26 cellular contexts compared by ENCODE assay signal in the genomic region with DNA sequence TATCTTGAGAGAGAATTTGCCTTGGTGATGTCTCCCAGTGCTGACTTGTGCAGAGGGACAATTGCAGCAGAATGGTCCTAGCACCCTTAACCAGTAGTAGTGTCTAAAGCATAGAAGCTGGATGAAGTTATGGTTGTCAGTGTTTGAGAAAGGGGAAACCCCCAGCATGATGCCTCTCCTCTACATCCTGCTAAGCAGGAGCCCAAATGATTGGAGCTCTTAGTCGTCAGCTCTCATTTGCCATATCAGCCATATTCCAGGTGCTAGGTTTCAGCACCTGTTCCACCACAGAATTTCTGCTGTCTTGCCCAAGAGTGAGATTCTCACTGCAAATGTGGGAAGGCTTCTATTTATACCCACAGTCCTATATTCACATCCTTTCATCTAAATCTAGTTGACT.
"Had no signal": no experiment of that assay in that cellular context is flagged by ENCODE, and none has a peak within 500 bp of the region (broad histone marks: within the 10 kb centered on the region; RNA-seq: fewer than 3 reads in every experiment).

No MANE protein-coding gene starts in this region.

- H3K9me3 ChIP-seq: gastrocnemius medialis, right atrium auricular region, tibial nerve had no signal

- H3K27ac Mint-ChIP-seq: activated B cell treated with CpG ODN at 0.5 μM for 24 hours; activated naive CD8-positive, alpha-beta T cell treated with anti-CD3 and anti-CD28 coated beads, Interleukin-2, amount 10 ng/mL, durations not matched to agents 7 days and 5 days; effector memory CD8-positive, alpha-beta T cell; naive B cell; stimulated activated naive B cell treated with anti-CD40 and anti-IgM and Interleukin-4, amounts not matched to agents 10 μg/mL and 1 μg/mL and 100 μg/mL, for 72 hours; T-cell; T-helper 2 cell treated with Interferon-gamma antibody and Interleukin-4, amounts not matched to agents 5 μg/mL and 100 μg/mL, for 36 hours had no signal

- H3K27ac ChIP-seq: brain microvascular endothelial cell, coronary artery, dorsolateral prefrontal cortex, gastrocnemius medialis, hepatocyte, parathyroid adenoma, tibial nerve had no signal

- H3K4me3 ChIP-seq: coronary artery, dorsolateral prefrontal cortex, gastrocnemius medialis, hepatocyte, right atrium auricular region, tibial nerve had no signal

- H3K27me3 ChIP-seq: brain microvascular endothelial cell, dorsolateral prefrontal cortex, gastrocnemius medialis, hepatocyte, right atrium auricular region, tibial nerve had no signal

- DNase-seq: activated B cell treated with CpG ODN at 0.5 μM for 24 hours; activated CD4-positive, alpha-beta T cell treated with anti-CD3 and anti-CD28 coated beads, Interleukin-2, amount 50 U/mL, for 4 hours; activated gamma-delta T cell treated with Interleukin-2 at 50 U/mL for 16 hours; activated naive CD8-positive, alpha-beta T cell treated with anti-CD3 and anti-CD28 coated beads, Interleukin-2, amount 10 ng/mL, durations not matched to agents 7 days and 5 days; amniotic stem cell; brain microvascular endothelial cell; dorsolateral prefrontal cortex; effector memory CD8-positive, alpha-beta T cell; erythroblast; gastrocnemius medialis; glutamatergic neuron; left cardiac atrium; left ventricle myocardium superior; naive B cell; nucleus accumbens; stimulated activated CD4-positive, alpha-beta T cell treated with anti-CD3 and anti-CD28 coated beads, Interleukin-15, amount 100 ng/mL, for 24 hours; stimulated activated CD4-positive, alpha-beta T cell treated with anti-CD3 and anti-CD28 coated beads, Interleukin-2, amount 100 ng/mL, for 24 hours; stimulated activated naive B cell treated with anti-CD40 and anti-IgM and Interleukin-4, amounts not matched to agents 10 μg/mL and 1 μg/mL and 100 μg/mL, for 72 hours; T-cell had no signal

- H3K4me1 Mint-ChIP-seq: activated B cell treated with CpG ODN at 0.5 μM for 24 hours; neural crest cell; stimulated activated naive B cell treated with anti-CD40 and anti-IgM and Interleukin-4, amounts not matched to agents 10 μg/mL and 1 μg/mL and 100 μg/mL, for 72 hours; T-cell had no signal

- H3K27me3 Mint-ChIP-seq: activated B cell treated with CpG ODN at 0.5 μM for 24 hours; activated naive CD8-positive, alpha-beta T cell treated with anti-CD3 and anti-CD28 coated beads, Interleukin-2, amount 10 ng/mL, durations not matched to agents 7 days and 5 days; effector memory CD8-positive, alpha-beta T cell; naive B cell; stimulated activated naive B cell treated with anti-CD40 and anti-IgM and Interleukin-4, amounts not matched to agents 10 μg/mL and 1 μg/mL and 100 μg/mL, for 72 hours; T-cell had no signal

- H3K4me3 Mint-ChIP-seq: activated B cell treated with CpG ODN at 0.5 μM for 24 hours; activated naive CD8-positive, alpha-beta T cell treated with anti-CD3 and anti-CD28 coated beads, Interleukin-2, amount 10 ng/mL, durations not matched to agents 7 days and 5 days; effector memory CD8-positive, alpha-beta T cell; naive B cell; neural crest cell; stimulated activated naive B cell treated with anti-CD40 and anti-IgM and Interleukin-4, amounts not matched to agents 10 μg/mL and 1 μg/mL and 100 μg/mL, for 72 hours; T-cell; T-helper 2 cell treated with Interferon-gamma antibody and Interleukin-4, amounts not matched to agents 5 μg/mL and 100 μg/mL, for 36 hours had no signal

- H3K79me2 ChIP-seq: hepatocyte, parathyroid adenoma had no signal

- H3K9me3 Mint-ChIP-seq: activated B cell treated with CpG ODN at 0.5 μM for 24 hours; activated naive CD8-positive, alpha-beta T cell treated with anti-CD3 and anti-CD28 coated beads, Interleukin-2, amount 10 ng/mL, durations not matched to agents 7 days and 5 days; effector memory CD8-positive, alpha-beta T cell; naive B cell; neural crest cell; T-cell; T-helper 2 cell treated with Interferon-gamma antibody and Interleukin-4, amounts not matched to agents 5 μg/mL and 100 μg/mL, for 36 hours had no signal

- H3K36me3 ChIP-seq: brain microvascular endothelial cell, gastrocnemius medialis, right atrium auricular region had no signal

- H3K4me2 ChIP-seq: hepatocyte had no signal

- H2AFZ ChIP-seq: hepatocyte, parathyroid adenoma had no signal

- H3K4me1 ChIP-seq: gastrocnemius medialis, parathyroid adenoma, tibial nerve had no signal

- ATAC-seq: effector memory CD8-positive, alpha-beta T cell; gastrocnemius medialis; left cardiac atrium; left ventricle myocardium superior; stimulated activated naive B cell treated with anti-CD40 and anti-IgM and Interleukin-4, amounts not matched to agents 10 μg/mL and 1 μg/mL and 100 μg/mL, for 72 hours; T-cell had no signal
